Comparison of ENCODE assay signal across 1 cellular context in genomic region chr3:188217011-188217463, GRCh38.
TF ChIP-seq lines count a peak whose summit lies in the region.

No MANE protein-coding gene starts in this region.

TF ChIP-seq in IMR-90, 13 proteins besides CTCF, POLR2A, EP300 and RAD21 (continued from another document):
- TF ChIP-seq RFX5 (IDR thresholded peaks at IDR 0.05; ENCODE audit: low read depth, low read length) (no peak), MAZ (IDR thresholded peaks at IDR 0.05; ENCODE audit: borderline replicate concordance, low read depth, low read length) (no peak), BHLHE40 (IDR thresholded peaks at IDR 0.05; ENCODE audit: low read depth, low read length) (no peak), RCOR1 (IDR thresholded peaks at IDR 0.05; ENCODE audit: insufficient replicate concordance, low read length) (no peak), NFE2L2 (IDR thresholded peaks at IDR 0.05; ENCODE audit: low read depth, low read length) (no peak), ELK1 (IDR thresholded peaks at IDR 0.05; ENCODE audit: borderline replicate concordance, low read depth, low read length) (no peak), MAFK (IDR thresholded peaks at IDR 0.05; ENCODE audit: low read depth, low read length) (no peak), CEBPB (IDR thresholded peaks at IDR 0.05; ENCODE audit: low read depth, low read length) (no peak), USF2 (IDR thresholded peaks at IDR 0.05; ENCODE audit: low read depth, low read length) (no peak), SMC3 (IDR thresholded peaks at IDR 0.05; ENCODE audit: low read depth, low read length) (no peak), CHD1 (IDR thresholded peaks at IDR 0.05; ENCODE audit: low read depth, low read length) (no peak)
